7 cellular contexts compared by ENCODE assay signal in genomic region chr3:33855407-33855806, GRCh38. TPM values are rescaled to one million over a fixed set of nuclear protein-coding genes. Genes with fewer than 3 reads are reported as not detected.
A peak's percentile ranks its signal among the peaks of the same experiment; 100 is the strongest.
DNase-seq lines count a peak whose midpoint lies in the region; ATAC-seq and TF ChIP-seq lines count a peak whose summit lies in the region.
"Not testable (repeated sequence)": the region's sequence is repeated elsewhere in the genome, so short reads cannot be mapped to it uniquely, and the experiment has no call there.

No MANE protein-coding gene starts in this region.

- peaks cover 21% of the 10 kb centered on the region for H3F3A ChIP-seq in SK-N-SH (replicated peaks; ENCODE audit: insufficient read depth)

- not testable (repeated sequence) for H3K9ac ChIP-seq in SK-N-SH

- not testable (repeated sequence) for H3K9me3 Mint-ChIP-seq in activated T-cell treated with anti-CD3 and anti-CD28 coated beads, Interleukin-2, amount 50 U/mL, for 24 hours; MCF 10A (ENCODE audit: unreplicated experiment); natural killer cell treated with Interleukin-12 subunit alpha and Interleukin-12 subunit beta and Interleukin-15 and Interleukin-18, amount 100 ng/mL, for 72 hours

- H3K36me3 ChIP-seq in SK-N-SH (replicated peaks in 1 of 2; ENCODE audit: control insufficient read depth in 1 of 2, insufficient read depth in 2 of 2, low read length in 1 of 2) = peaks cover 29 to 68% of the 10 kb centered on the region in 2 experiments

- not testable (repeated sequence) for TF ChIP-seq CTCF in SK-N-SH (IDR thresholded peaks at IDR 0.05); MCF 10A (IDR thresholded peaks at IDR 0.05; ENCODE audit: unreplicated experiment); foreskin fibroblast (IDR thresholded peaks at IDR 0.05; ENCODE audit: low read depth, low read length)

- not testable (repeated sequence) for TF ChIP-seq EP300 in SK-N-SH (IDR thresholded peaks at IDR 0.05; ENCODE audit: borderline replicate concordance in 1 of 2, low read depth in 1 of 2, low read length in 1 of 2)

- DNase-seq in SK-N-SH; activated T-cell treated with anti-CD3 and anti-CD28 coated beads, Interleukin-2, amount 50 U/mL, for 24 hours; MCF 10A (ENCODE audit: unreplicated experiment); natural killer cell treated with Interleukin-12 subunit alpha and Interleukin-12 subunit beta and Interleukin-15 and Interleukin-18, amount 100 ng/mL, for 72 hours (ENCODE audit: low spot score): not testable (repeated sequence)
- DNase-seq in foreskin fibroblast = peak; percentile 28 to 71

- not testable (repeated sequence) for H3K9me3 ChIP-seq in SK-N-SH

- peak overlapping the region in 1 of 2 experiments; percentile 65; a peak in 3 of 4 replicates for H3K27ac ChIP-seq in SK-N-SH (ENCODE audit: low read depth in 2 of 2, low read length in 1 of 2)

- H3K4me1 ChIP-seq in SK-N-SH (ENCODE audit: control insufficient read depth in 1 of 2, insufficient read depth in 2 of 2, low read depth in 1 of 2, low read length in 1 of 2) = peaks cover 0 to 23% of the 10 kb centered on the region in 2 experiments; a peak in 2 of 4 replicates

- peaks cover 34% of the 10 kb centered on the region for H3K4me1 Mint-ChIP-seq in activated T-cell treated with anti-CD3 and anti-CD28 coated beads, Interleukin-2, amount 50 U/mL, for 24 hours (ENCODE audit: low read depth)
- H3K4me1 Mint-ChIP-seq in MCF 10A (ENCODE audit: insufficient read depth, unreplicated experiment) = not testable (repeated sequence)
- H3K4me1 Mint-ChIP-seq in natural killer cell treated with Interleukin-12 subunit alpha and Interleukin-12 subunit beta and Interleukin-15 and Interleukin-18, amount 100 ng/mL, for 72 hours (ENCODE audit: low read depth in 2 of 2) = peaks cover 16 to 24% of the 10 kb centered on the region in 2 donors

- H3K79me2 ChIP-seq in SK-N-SH (ENCODE audit: insufficient read depth) = not testable (repeated sequence)

- not testable (repeated sequence) for H3K27me3 ChIP-seq in SK-N-SH (ENCODE audit: insufficient read depth)

- not testable (repeated sequence) for H2AFZ ChIP-seq in SK-N-SH (ENCODE audit: low read depth)

- 27% methylated on average over 1 of the region's 1 CpG for WGBS in SK-N-SH (ENCODE audit: low lambda C conversion rate)

- not testable (repeated sequence) for H3K9me2 ChIP-seq in SK-N-SH

- peak overlapping the region; percentile 23; the same call in 1 of the 2 replicates for H3K4me2 ChIP-seq in SK-N-SH

- peaks cover 84% of the 10 kb centered on the region for H3K36me3 Mint-ChIP-seq in activated T-cell treated with anti-CD3 and anti-CD28 coated beads, Interleukin-2, amount 50 U/mL, for 24 hours (ENCODE audit: low read depth)
- peaks cover 54% of the 10 kb centered on the region for H3K36me3 Mint-ChIP-seq in MCF 10A (ENCODE audit: insufficient read depth, unreplicated experiment)
- peaks cover 39% of the 10 kb centered on the region for H3K36me3 Mint-ChIP-seq in natural killer cell treated with Interleukin-12 subunit alpha and Interleukin-12 subunit beta and Interleukin-15 and Interleukin-18, amount 100 ng/mL, for 72 hours

- peak overlapping the region; percentile 76 for H3K27ac Mint-ChIP-seq in activated T-cell treated with anti-CD3 and anti-CD28 coated beads, Interleukin-2, amount 50 U/mL, for 24 hours
- H3K27ac Mint-ChIP-seq in MCF 10A (ENCODE audit: low read depth, unreplicated experiment) = peak overlapping the region; percentile 39
- peak overlapping the region; percentile 67 to 70 for H3K27ac Mint-ChIP-seq in natural killer cell treated with Interleukin-12 subunit alpha and Interleukin-12 subunit beta and Interleukin-15 and Interleukin-18, amount 100 ng/mL, for 72 hours

- POLR2A ChIA-PET in SK-N-SH (lab: Yijun Ruan, JAX) = not testable (repeated sequence)
- POLR2A ChIA-PET in MCF 10A (lab: Yijun Ruan, JAX) = interaction anchor here (0.8 kb wide), 1 partner anchor 56 kb away, joined by 3 read pairs; no protein-coding TSS in a partner anchor

- not testable (repeated sequence) for BruUV-seq in MCF 10A (replicated peaks; lab: Mats Ljungman, UMichigan)

- not testable (repeated sequence) for H3K27me3 Mint-ChIP-seq in activated T-cell treated with anti-CD3 and anti-CD28 coated beads, Interleukin-2, amount 50 U/mL, for 24 hours; MCF 10A (ENCODE audit: insufficient read depth, unreplicated experiment); natural killer cell treated with Interleukin-12 subunit alpha and Interleukin-12 subunit beta and Interleukin-15 and Interleukin-18, amount 100 ng/mL, for 72 hours

- peak; percentile 53 for ATAC-seq in GM18499 (IDR thresholded peaks at IDR 0.05; ENCODE audit: insufficient read depth, unreplicated experiment)
- peak; percentile 71 for ATAC-seq in HG03196 (IDR thresholded peaks at IDR 0.05; ENCODE audit: unreplicated experiment)
- peak; percentile 67 to 68 for ATAC-seq in natural killer cell treated with Interleukin-12 subunit alpha and Interleukin-12 subunit beta and Interleukin-15 and Interleukin-18, amount 100 ng/mL, for 72 hours

- intact Hi-C loops in MCF 10A (cut with micrococcal nuclease) = not testable (repeated sequence)

- CTCF ChIA-PET in SK-N-SH (lab: Yijun Ruan, JAX) = not testable (repeated sequence)
- CTCF ChIA-PET in MCF 10A (lab: Yijun Ruan, JAX) = interaction anchor here (0.6 kb wide), 1 partner anchor 55 kb away, joined by 3 read pairs; no protein-coding TSS in a partner anchor

- not testable (repeated sequence) for H3K4me3 Mint-ChIP-seq in activated T-cell treated with anti-CD3 and anti-CD28 coated beads, Interleukin-2, amount 50 U/mL, for 24 hours; MCF 10A (ENCODE audit: unreplicated experiment); natural killer cell treated with Interleukin-12 subunit alpha and Interleukin-12 subunit beta and Interleukin-15 and Interleukin-18, amount 100 ng/mL, for 72 hours

- not testable (repeated sequence) for TF ChIP-seq RAD21 in SK-N-SH (IDR thresholded peaks at IDR 0.05; ENCODE audit: low read length)

- H4K20me1 ChIP-seq in SK-N-SH (ENCODE audit: insufficient read depth) = not testable (repeated sequence)

- not testable (repeated sequence) for H3K4me3 ChIP-seq in SK-N-SH (ENCODE audit: low read depth in 2 of 2, low read length in 1 of 2); foreskin fibroblast (ENCODE audit: low read depth in 1 of 2, low read length in 2 of 2)

RNA-seq across cellular contexts. Expression of gene PDCD6IP, which starts 57.0 kb away (rescaled TPM):
- 49.1 and 60.4 TPM in 2 replicates for polyA plus RNA-seq in SK-N-SH (2012; rRNA removed)
- polyA plus RNA-seq in SK-N-SH (2012; cell fraction: cytosol; rRNA removed) = 40.4 and 51.3 TPM in 2 replicates
- polyA plus RNA-seq in SK-N-SH (2012; cell fraction: nucleus; rRNA removed) = 94.5 and 183 TPM in 2 replicates
- 286 and 304 TPM in 2 replicates for total RNA-seq in MCF 10A (2022)
- 100 to 1,000 TPM; 180 to 197 TPM for total RNA-seq in natural killer cell treated with Interleukin-12 subunit alpha and Interleukin-12 subunit beta and Interleukin-15 and Interleukin-18, amount 100 ng/mL, for 72 hours
